ENCODE assay signal across 15 cellular contexts in genomic region chr2:20208487-20208882, GRCh38. TPM values are rescaled to one million over a fixed set of nuclear protein-coding genes. Genes with fewer than 3 reads are reported as not detected.
DNase-seq lines count a peak whose midpoint lies in the region; ATAC-seq, FAIRE-seq and TF ChIP-seq lines count a peak whose summit lies in the region.
"Had no signal": no experiment of that assay in that cellular context is flagged by ENCODE, and none has a peak within 500 bp of the region (broad histone marks: within the 10 kb centered on the region; RNA-seq: fewer than 3 reads in every experiment).

No MANE protein-coding gene starts in this region.

- peak overlapping the region; percentile 55 for H3K9ac ChIP-seq in keratinocyte (ENCODE audit: control insufficient read depth, extremely low read depth, insufficient read depth, low read length)

- peaks cover 5% of the 10 kb centered on the region for H3K9me1 ChIP-seq in keratinocyte (ENCODE audit: control insufficient read depth, extremely low read depth, insufficient read depth, low read length)

- peaks cover 72% of the 10 kb centered on the region for H3K4me1 ChIP-seq in keratinocyte (ENCODE audit: control insufficient read depth, extremely low read depth, insufficient read depth, low read length)
- peaks cover 2 to 20% (median 10%) of the 10 kb centered on the region in 6 donors for H3K4me1 ChIP-seq in spleen
- peaks cover 0 to 21% (median 0%) of the 10 kb centered on the region in 4 donors for H3K4me1 ChIP-seq in tibial artery

- no peak overlapping the region for H3K4me3 ChIP-seq in keratinocyte (ENCODE audit: control insufficient read depth in 2 of 3, extremely low read depth in 1 of 3, insufficient read depth in 2 of 3, low read depth in 1 of 3, low read length in 3 of 3)
- H3K4me3 ChIP-seq in spleen = no peak overlapping the region
- no peak overlapping the region for H3K4me3 ChIP-seq in tibial artery
- H3K4me3 ChIP-seq: coronary artery had no signal

- TF ChIP-seq CTCF in keratinocyte (optimal IDR thresholded peaks at IDR 0.05 in 1 of 3, IDR thresholded peaks at IDR 0.05 in 1 of 3, conservative IDR thresholded peaks at IDR 0.05 in 1 of 3; ENCODE audit: extremely low read depth in 1 of 3, insufficient read depth in 2 of 3, low read length in 3 of 3) = no peak
- no peak for TF ChIP-seq CTCF in spleen (IDR thresholded peaks at IDR 0.05 in 8 of 11, conservative IDR thresholded peaks at IDR 0.05 in 3 of 11)
- TF ChIP-seq CTCF in tibial artery (IDR thresholded peaks at IDR 0.05) = no peak

- TF ChIP-seq POLR2A in spleen (IDR thresholded peaks at IDR 0.05) = no peak

- peaks cover 82% of the 10 kb centered on the region for H3K79me2 ChIP-seq in keratinocyte (ENCODE audit: control insufficient read depth, insufficient read depth, low read length)

- peaks cover 37 to 77% of the 10 kb centered on the region in 2 experiments for H3K36me3 ChIP-seq in keratinocyte (ENCODE audit: control insufficient read depth in 2 of 2, extremely low read depth in 1 of 2, insufficient read depth in 2 of 2, low read length in 2 of 2)
- H3K36me3 ChIP-seq in spleen = no peaks in the 10 kb centered on the region
- H3K36me3 ChIP-seq in tibial artery = peaks cover 0 to 5% (median 0%) of the 10 kb centered on the region in 3 donors

- DNase-seq in GM19238 (ENCODE audit: insufficient read length, low spot score) (peak; percentile 39), RPMI8226 (peak; percentile 92), keratinocyte (ENCODE audit: low read depth, low spot score) (no peak), spleen (no peak), posterior vena cava (ENCODE audit: low spot score) (no peak), tibial artery (no peak), mucosa of gallbladder (ENCODE audit: low spot score) (no peak)
- DNase-seq: activated naive CD8-positive, alpha-beta T cell treated with anti-CD3 and anti-CD28 coated beads, Interleukin-2, amount 10 ng/mL, durations not matched to agents 7 days and 5 days; Caco-2; NCI-H2029; nucleus accumbens; stimulated activated naive B cell treated with anti-CD40 and anti-IgM and Interleukin-4, amounts not matched to agents 10 μg/mL and 1 μg/mL and 100 μg/mL, for 72 hours had no signal

- no peak for ATAC-seq in GM21423 (IDR thresholded peaks at IDR 0.05; ENCODE audit: unreplicated experiment)
- ATAC-seq: stimulated activated naive B cell treated with anti-CD40 and anti-IgM and Interleukin-4, amounts not matched to agents 10 μg/mL and 1 μg/mL and 100 μg/mL, for 72 hours had no signal

- H4K20me1 ChIP-seq in keratinocyte (ENCODE audit: control insufficient read depth, extremely low read depth, insufficient read depth, low read length) = peaks cover 35% of the 10 kb centered on the region

- H3K4me2 ChIP-seq in keratinocyte (ENCODE audit: control insufficient read depth, extremely low read depth, insufficient read depth, low read depth, low read length) = peak overlapping the region; percentile 62

- peak overlapping the region; percentile 64 for H3K27ac ChIP-seq in keratinocyte (ENCODE audit: control insufficient read depth, insufficient read depth, low read length)
- peak overlapping the region in 5 of 8 donors; percentile 41 to 59 (median 50) for H3K27ac ChIP-seq in spleen
- H3K27ac ChIP-seq in tibial artery = no peak overlapping the region
- H3K27ac ChIP-seq: coronary artery had no signal

- intact Hi-C loops in spleen (cut with DNase I; ENCODE audit: low total_unique reads) = no loop called here
- intact Hi-C loops in posterior vena cava (cut with DNase I) = no loop called here
- intact Hi-C loops in tibial artery (cut with DNase I; ENCODE audit: low total_unique reads) = no loop called here

- dilution Hi-C loops in keratinocyte (cut with MboI; ENCODE audit: extremely low pct_ligation_motif_present, low sequenced_read_pairs) = no loop called here

- WGBS in spleen, 5 donors = 62 to 83% (median 70%) methylated on average over 2 to 6 of the region's 6 CpGs

- no peak overlapping the region for H2AFZ ChIP-seq in keratinocyte (ENCODE audit: control insufficient read depth, low read length)

- H3K9me3 ChIP-seq in keratinocyte (ENCODE audit: control insufficient read depth, low read depth, low read length) (no peaks in the 10 kb centered on the region), spleen (no peaks in the 10 kb centered on the region), tibial artery (no peaks in the 10 kb centered on the region)
- H3K9me3 ChIP-seq: Caco-2 had no signal

- no peaks in the 10 kb centered on the region for H3K27me3 ChIP-seq in keratinocyte (ENCODE audit: control insufficient read depth, extremely low read depth, insufficient read depth, low read length)
- H3K27me3 ChIP-seq in spleen (replicated peaks in 1 of 7) = no peaks in the 10 kb centered on the region
- H3K27me3 ChIP-seq in tibial artery = peaks cover 0 to 16% of the 10 kb centered on the region in 2 donors

- no peak for FAIRE-seq in keratinocyte (lab: Jason Lieb, UNC)
- FAIRE-seq: frontal cortex had no signal

RNA-seq across cellular contexts. Expression of gene SDC1, which starts 16.4 kb away (rescaled TPM):
- polyA plus RNA-seq in keratinocyte (696 to 1,073 TPM (median 1,057 TPM) in 3 replicates), spleen (1 to 10 TPM in 1 of 3 donors, under 1 TPM in 2; 0.54 to 3.5 (median 0.85) TPM)
- polyA plus RNA-seq in keratinocyte (2011; ENCODE audit: low read depth) = 577 TPM
- 226 and 414 TPM in 2 replicates for polyA plus RNA-seq in keratinocyte (2011; cell fraction: cytosol; rRNA removed)
- polyA plus RNA-seq in keratinocyte (2011; cell fraction: nucleus; rRNA removed) = 1,167 and 1,399 TPM in 2 replicates
- 758 and 1,072 TPM in 2 replicates for polyA plus RNA-seq in keratinocyte (2012; ENCODE audit: low replicate concordance)
- polyA minus RNA-seq in keratinocyte = 474 to 810 TPM (median 579 TPM) in 3 replicates
- 947 TPM for polyA minus RNA-seq in keratinocyte (2011; cell fraction: cytosol; rRNA and poly(A)+ RNA removed)
- 1,336 and 1,444 TPM in 2 replicates for polyA minus RNA-seq in keratinocyte (2011; cell fraction: nucleus; rRNA and poly(A)+ RNA removed)
- total RNA-seq in spleen (10 to 100 TPM in 6 of 7 donors, 1 to 10 TPM in 1; 6.0 to 43.8 (median 21.7) TPM), posterior vena cava (1 to 10 TPM; 1.2 to 3.0 TPM), mucosa of gallbladder (1,059 TPM)

Comparison
In these comparisons a context has a peak if more than half of its experiments do, and no peak if none do; other contexts are left out.
1. DNase-seq: peak in GM19238 (single experiment) and RPMI8226 (single experiment); none in keratinocyte (single experiment), spleen (single experiment), posterior vena cava (single experiment), tibial artery (0 of 2) and mucosa of gallbladder (single experiment).
2. H3K27ac ChIP-seq: peak in keratinocyte (single experiment) and spleen (5 of 8); none in tibial artery (0 of 2).
3. RNA of gene SDC1, which starts 16.4 kb away (total RNA-seq): 1,059 TPM in mucosa of gallbladder (single experiment); 6.0 to 43.8 TPM in spleen and 1.2 to 3.0 TPM in posterior vena cava; every median in the first group is over 10 times any median in the second.